In genomic region chr7:52431082-52431815, GRCh38 we compare ENCODE assay signal across 22 cellular contexts.
"Had no signal": no experiment of that assay in that cellular context is flagged by ENCODE, and none has a peak within 500 bp of the region (broad histone marks: within the 10 kb centered on the region; RNA-seq: fewer than 3 reads in every experiment).

No MANE protein-coding gene starts in this region.

- H3K36me3 ChIP-seq: MG63 had no signal

- H3K9me3 ChIP-seq: MG63, SK-N-SH had no signal

- ATAC-seq: HepG2 had no signal

- H3K27me3 ChIP-seq: MG63 had no signal

- H3K4me3 ChIP-seq: MG63 had no signal

- DNase-seq: IMR-90, Karpas-422, KG1, MG63, NCI-H1092, NCI-H1105 treated with DMSO at 0.1 percent for 48 hours, NCI-H1417 treated with DMSO at 0.1 percent for 48 hours, NCI-H146, NCI-H1694 treated with DMSO at 0.1 percent for 48 hours, NCI-H1930, NCI-H2081, NCI-H2107, NCI-H2227 treated with DMSO at 0.1 percent for 48 hours, NCI-H446, NCI-H510A, NCI-H524 treated with DMSO at 0.1 percent for 48 hours, NCI-H69, NCI-H774, RPMI8226, SHP77, SK-N-SH had no signal
